In genomic region chr1:230834292-230834691, GRCh38 we compare ENCODE assay signal across 23 cellular contexts.
"Had no signal": no experiment of that assay in that cellular context is flagged by ENCODE, and none has a peak within 500 bp of the region (broad histone marks: within the 10 kb centered on the region; RNA-seq: fewer than 3 reads in every experiment).

No MANE protein-coding gene starts in this region.

- ATAC-seq: esophagus mucosa, T-helper 17 cell had no signal

- H3K36me3 Mint-ChIP-seq: activated naive CD8-positive, alpha-beta T cell treated with anti-CD3 and anti-CD28 coated beads, Interleukin-2, amount 10 ng/mL, durations not matched to agents 7 days and 5 days had no signal

- H3K9me3 ChIP-seq: tibial artery, uterus had no signal

- H3K27me3 ChIP-seq: tibial artery, uterus had no signal

- H3K27ac ChIP-seq: uterus, VCaP had no signal

- H3K9me3 Mint-ChIP-seq: activated T-helper 1 cell treated with anti-CD3 and anti-CD28 coated beads, Interleukin-12 subunit alpha, Interleukin-12 subunit beta, Interleukin-2, Interleukin-4 antibody, amounts not matched to agents 30 ng/mL and 10 ng/mL and 1 ng/mL, durations not matched to agents 14 hours and 24 hours and 36 hours had no signal

- DNase-seq: activated CD4-positive, alpha-beta T cell treated with anti-CD3 and anti-CD28 coated beads, Interleukin-2, amount 50 U/mL, for 1 hour; activated CD4-positive, CD25-positive, alpha-beta regulatory T cell treated with anti-CD3 and anti-CD28 coated beads, Interleukin-2, amount 50 U/mL, for 72 hours; activated naive CD4-positive, alpha-beta T cell; activated naive CD8-positive, alpha-beta T cell treated with anti-CD3 and anti-CD28 coated beads, Interleukin-2, amount 10 ng/mL, durations not matched to agents 7 days and 5 days; activated T-cell treated with anti-CD3 and anti-CD28 coated beads for 4 hours; central memory CD4-positive, alpha-beta T cell; cortex of kidney; effector CD4-positive, alpha-beta T cell; hippocampal formation; mammary epithelial cell; occipital lobe; retina; stimulated activated CD4-positive, alpha-beta T cell treated with anti-CD3 and anti-CD28 coated beads, Interleukin-12 subunit alpha, Interleukin-12 subunit beta, amount 100 ng/mL, for 4 hours; stimulated activated CD4-positive, alpha-beta T cell treated with anti-CD3 and anti-CD28 coated beads, Interleukin-1b, Interleukin-23, amount 100 ng/mL, for 48 hours; stimulated activated CD8-positive, alpha-beta memory T cell treated with anti-CD3 and anti-CD28 coated beads, Interleukin-4, amount 100 ng/mL, for 48 hours; stimulated activated naive CD4-positive, alpha-beta T cell treated with Interleukin-2 at 50 U/mL for 16 hours; T-helper 17 cell; tibial artery; uterus had no signal

- H3K27ac Mint-ChIP-seq: activated naive CD8-positive, alpha-beta T cell treated with anti-CD3 and anti-CD28 coated beads, Interleukin-2, amount 10 ng/mL, durations not matched to agents 7 days and 5 days; activated T-helper 1 cell treated with anti-CD3 and anti-CD28 coated beads, Interleukin-12 subunit alpha, Interleukin-12 subunit beta, Interleukin-2, Interleukin-4 antibody, amounts not matched to agents 30 ng/mL and 10 ng/mL and 1 ng/mL, durations not matched to agents 14 hours and 24 hours and 36 hours; T-helper 17 cell had no signal

- H3K4me3 Mint-ChIP-seq: activated naive CD8-positive, alpha-beta T cell treated with anti-CD3 and anti-CD28 coated beads, Interleukin-2, amount 10 ng/mL, durations not matched to agents 7 days and 5 days; activated T-helper 1 cell treated with anti-CD3 and anti-CD28 coated beads, Interleukin-12 subunit alpha, Interleukin-12 subunit beta, Interleukin-2, Interleukin-4 antibody, amounts not matched to agents 30 ng/mL and 10 ng/mL and 1 ng/mL, durations not matched to agents 14 hours and 24 hours and 36 hours; brain; T-helper 17 cell had no signal

- H3K4me1 Mint-ChIP-seq: activated naive CD8-positive, alpha-beta T cell treated with anti-CD3 and anti-CD28 coated beads, Interleukin-2, amount 10 ng/mL, durations not matched to agents 7 days and 5 days; T-helper 17 cell had no signal

- H3K27me3 Mint-ChIP-seq: activated naive CD8-positive, alpha-beta T cell treated with anti-CD3 and anti-CD28 coated beads, Interleukin-2, amount 10 ng/mL, durations not matched to agents 7 days and 5 days; brain had no signal

- H3K36me3 ChIP-seq: uterus had no signal

- H3K4me3 ChIP-seq: tibial artery, uterus had no signal
